8 cellular contexts compared by ENCODE assay signal in the genomic region with DNA sequence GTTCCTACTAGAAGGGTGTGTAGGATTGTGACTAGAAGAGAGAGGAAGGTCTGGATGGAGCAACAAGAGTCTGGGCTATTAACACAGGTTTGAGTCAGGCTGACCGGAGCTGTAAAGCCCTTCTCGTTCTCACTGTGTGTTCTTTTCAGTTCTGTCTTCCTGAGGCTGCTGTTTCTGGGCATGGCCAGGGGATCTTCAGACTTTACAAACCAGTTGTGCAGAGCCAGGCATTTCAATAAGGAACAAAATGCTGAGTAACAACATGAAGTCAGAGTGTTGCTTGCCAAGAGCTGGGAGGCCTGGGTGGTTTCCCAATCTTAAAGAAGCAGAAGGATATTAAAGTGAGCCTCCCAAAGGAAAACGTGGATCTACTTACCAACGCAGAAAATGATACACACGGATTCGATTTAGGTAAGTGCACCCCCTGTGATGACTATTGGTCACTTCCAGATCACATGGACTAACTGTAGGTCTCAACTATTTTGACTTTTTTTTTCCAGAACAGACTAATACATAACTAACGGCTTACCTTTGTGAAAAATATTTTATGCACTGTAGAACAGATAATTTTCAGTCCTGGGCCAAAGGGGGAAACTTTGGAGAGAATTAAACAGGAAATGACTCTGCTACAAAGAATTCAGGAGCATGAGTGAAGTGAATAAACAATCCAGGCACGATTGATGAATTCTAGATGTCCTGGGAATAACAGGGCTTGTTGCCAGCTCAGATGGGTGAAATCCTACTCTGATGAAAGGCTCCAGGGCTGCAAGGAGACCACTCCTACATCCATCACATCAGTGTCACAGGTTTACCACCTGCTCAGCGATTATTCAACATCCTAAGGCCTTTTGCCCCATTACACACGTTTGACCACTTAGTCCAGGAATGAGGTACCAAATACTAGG.
DNase-seq lines count a peak whose midpoint lies in the region; ATAC-seq and TF ChIP-seq lines count a peak whose summit lies in the region.

No MANE protein-coding gene starts in this region.

- H3K27me3 ChIP-seq in brain microvascular endothelial cell (replicated peaks), result no peaks in the 10 kb centered on the region
- no peaks in the 10 kb centered on the region for H3K27me3 ChIP-seq in layer of hippocampus (ENCODE audit: control insufficient read depth, insufficient read depth, low read length)
- no peaks in the 10 kb centered on the region for H3K27me3 ChIP-seq in stomach

- no peak for TF ChIP-seq CTCF in LNCaP clone FGC (IDR thresholded peaks at IDR 0.05; ENCODE audit: control insufficient read depth, extremely low read depth, insufficient read depth)
- TF ChIP-seq CTCF in brain microvascular endothelial cell (IDR thresholded peaks at IDR 0.05; ENCODE audit: low read depth, low read length, missing control alignments), result no peak
- TF ChIP-seq CTCF in stomach (IDR thresholded peaks at IDR 0.05), result no peak

- no peak for TF ChIP-seq POLR2A in stomach (IDR thresholded peaks at IDR 0.05)

- DNase-seq in LNCaP clone FGC (ENCODE audit: low read depth) (peak; percentile 86), brain microvascular endothelial cell (peak; percentile 83), stomach (peak; percentile 73), iPS-NIHi11 (ENCODE audit: low spot score) (no peak), NCI-H146 treated with DMSO at 0.1 percent for 48 hours (lab: John Stamatoyannopoulos, UW; ENCODE audit: unreplicated experiment) (no peak), activated T-cell treated with anti-CD3 and anti-CD28 coated beads for 4 hours (no peak)

- no peaks in the 10 kb centered on the region for H3K9me3 ChIP-seq in stomach

- no peak for TF ChIP-seq EP300 in stomach (IDR thresholded peaks at IDR 0.05)

- H3K4me1 ChIP-seq in stomach, result peaks cover 0 to 37% (median 16%) of the 10 kb centered on the region in 4 donors

- H3K36me3 ChIP-seq in brain microvascular endothelial cell (replicated peaks), result no peaks in the 10 kb centered on the region
- H3K36me3 ChIP-seq in stomach, result no peaks in the 10 kb centered on the region

- 24 to 43% (median 41%) methylated on average over 10 of the region's 10 CpGs for WGBS in stomach, 5 donors

- ATAC-seq in GM18498 (IDR thresholded peaks at IDR 0.05; ENCODE audit: unreplicated experiment), result peak; percentile 39

- H3K27ac ChIP-seq in brain microvascular endothelial cell (peak overlapping the region; percentile 83), layer of hippocampus (ENCODE audit: low read depth, low read length) (peak overlapping the region; percentile 64), stomach (peak overlapping the region; percentile 73 to 87 (median 83))

- intact Hi-C loops in stomach (cut with DNase I; ENCODE audit: low total_unique reads), result no loop called here

- in situ Hi-C loops in brain microvascular endothelial cell (cut with HindIII; ENCODE audit: low pct_ligation_motif_present, low sequenced_read_pairs), result no loop called here

- H3K4me3 ChIP-seq in LNCaP clone FGC (ENCODE audit: low read depth, low read length), result no peak overlapping the region
- H3K4me3 ChIP-seq in brain microvascular endothelial cell (ENCODE audit: low read depth, low read length), result peak overlapping the region; percentile 10
- H3K4me3 ChIP-seq in stomach, result no peak overlapping the region

Comparison
In these comparisons a context has a peak if more than half of its experiments do, and no peak if none do; other contexts are left out.
1. DNase-seq: peak in LNCaP clone FGC (single experiment), brain microvascular endothelial cell (single experiment) and stomach (single experiment); none in iPS-NIHi11 (single experiment), NCI-H146 treated with DMSO at 0.1 percent for 48 hours (single experiment) and activated T-cell treated with anti-CD3 and anti-CD28 coated beads for 4 hours (single experiment).
2. Peak in every context shown above with its lines, with median percentiles within 50 percentile points of each other: H3K27ac ChIP-seq.